Comparison of ENCODE assay signal across 12 cellular contexts in the genomic region with DNA sequence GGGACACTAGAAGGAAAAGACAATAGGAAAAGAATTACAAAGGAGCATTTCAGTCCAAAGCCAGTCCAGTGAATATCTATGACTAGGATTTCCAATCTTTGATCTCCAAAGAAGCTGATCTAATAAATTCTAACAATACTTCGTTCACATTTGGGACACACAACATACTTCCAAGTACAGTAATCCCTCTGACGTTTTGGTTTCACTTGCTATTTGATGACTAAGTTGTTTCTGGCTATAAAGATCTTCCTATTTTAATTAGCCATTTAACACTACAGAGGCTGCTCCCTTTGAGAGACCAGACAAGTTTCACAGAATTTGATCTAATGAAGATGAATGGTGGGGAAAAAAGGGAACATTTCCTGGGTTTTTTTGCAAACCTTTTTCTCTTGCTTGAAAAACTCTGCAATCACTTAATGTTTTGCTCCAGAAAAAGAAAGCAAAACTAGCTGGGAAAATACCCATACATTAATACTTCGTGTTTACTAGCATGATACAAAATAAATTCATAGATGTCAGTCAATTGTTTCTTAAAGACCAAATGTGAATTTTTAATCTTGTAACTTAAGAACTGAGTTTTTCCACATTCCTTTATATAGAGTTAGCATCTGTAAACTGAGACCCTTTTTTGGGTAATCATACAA. TPM values are rescaled to one million over a fixed set of nuclear protein-coding genes. Genes with fewer than 3 reads are reported as not detected.
DNase-seq lines count a peak whose midpoint lies in the region; ATAC-seq and TF ChIP-seq lines count a peak whose summit lies in the region.
"Had no signal": no experiment of that assay in that cellular context is flagged by ENCODE, and none has a peak within 500 bp of the region (broad histone marks: within the 10 kb centered on the region; RNA-seq: fewer than 3 reads in every experiment).

No MANE protein-coding gene starts in this region.

- H3K27me3 Mint-ChIP-seq in stimulated activated naive CD8-positive, alpha-beta T cell treated with anti-CD3 and anti-CD28 coated beads, Interleukin-15, Interleukin-2, amounts not matched to agents 100 ng/mL and 50 ng/mL, for 24 hours, result no peaks in the 10 kb centered on the region
- no peaks in the 10 kb centered on the region for H3K27me3 Mint-ChIP-seq in activated T-helper 2 cell treated with anti-CD3 and anti-CD28 coated beads, Interferon-gamma antibody, Interleukin-2, Interleukin-4, amounts not matched to agents 10 μg/mL and 5 μg/mL and 100 μg/mL, durations not matched to agents 14 hours and 24 hours and 36 hours (ENCODE audit: low read depth)
- no peaks in the 10 kb centered on the region for H3K27me3 Mint-ChIP-seq in endodermal cell (ENCODE audit: insufficient read depth)

- 91 to 93% methylated on average over 2 to 3 of the region's 3 CpGs for WGBS in endodermal cell (ENCODE audit: insufficient coverage in 1 of 2, insufficient read length in 1 of 2), 2 experiments
- 17 to 25% methylated on average over 3 of the region's 3 CpGs for WGBS in lower leg skin, 2 donors

- H3K36me3 ChIP-seq in endodermal cell (ENCODE audit: control insufficient read depth, insufficient read depth, low read length), result peaks cover 27% of the 10 kb centered on the region

- no peak for TF ChIP-seq CTCF in endodermal cell (conservative IDR thresholded peaks at IDR 0.05)
- TF ChIP-seq CTCF in lower leg skin (IDR thresholded peaks at IDR 0.05), result no peak

- ATAC-seq in stimulated activated naive CD8-positive, alpha-beta T cell treated with anti-CD3 and anti-CD28 coated beads, Interleukin-15, Interleukin-2, amounts not matched to agents 100 U/mL and 50 U/mL, for 24 hours, result no peak
- no peak for ATAC-seq in GM18505 (IDR thresholded peaks at IDR 0.05; ENCODE audit: unreplicated experiment)
- ATAC-seq: left lobe of liver had no signal

- H3K36me3 Mint-ChIP-seq in stimulated activated naive CD8-positive, alpha-beta T cell treated with anti-CD3 and anti-CD28 coated beads, Interleukin-15, Interleukin-2, amounts not matched to agents 100 ng/mL and 50 ng/mL, for 24 hours (ENCODE audit: low read depth), result peaks cover 90% of the 10 kb centered on the region
- H3K36me3 Mint-ChIP-seq in activated T-helper 2 cell treated with anti-CD3 and anti-CD28 coated beads, Interferon-gamma antibody, Interleukin-2, Interleukin-4, amounts not matched to agents 10 μg/mL and 5 μg/mL and 100 μg/mL, durations not matched to agents 14 hours and 24 hours and 36 hours (ENCODE audit: low read depth), result peaks cover 50% of the 10 kb centered on the region
- peaks cover 18% of the 10 kb centered on the region for H3K36me3 Mint-ChIP-seq in endodermal cell (ENCODE audit: low read depth)

- peaks cover 4% of the 10 kb centered on the region for H3K9me3 Mint-ChIP-seq in stimulated activated naive CD8-positive, alpha-beta T cell treated with anti-CD3 and anti-CD28 coated beads, Interleukin-15, Interleukin-2, amounts not matched to agents 100 ng/mL and 50 ng/mL, for 24 hours
- H3K9me3 Mint-ChIP-seq in activated T-helper 2 cell treated with anti-CD3 and anti-CD28 coated beads, Interferon-gamma antibody, Interleukin-2, Interleukin-4, amounts not matched to agents 10 μg/mL and 5 μg/mL and 100 μg/mL, durations not matched to agents 14 hours and 24 hours and 36 hours, result no peaks in the 10 kb centered on the region
- H3K9me3 Mint-ChIP-seq in endodermal cell, result peaks cover 2% of the 10 kb centered on the region

- H3K4me1 ChIP-seq in endodermal cell (ENCODE audit: control insufficient read depth, insufficient read depth, low read length), result peaks cover 4% of the 10 kb centered on the region
- H3K4me1 ChIP-seq: testis had no signal

- H3K9me3 ChIP-seq in endodermal cell (ENCODE audit: control insufficient read depth, low read length), result peaks cover under 1% of the 10 kb centered on the region
- H3K9me3 ChIP-seq: testis had no signal

- H3K27ac ChIP-seq in endodermal cell (ENCODE audit: low read depth, low read length), result no peak overlapping the region
- H3K27ac ChIP-seq: testis had no signal

- peak overlapping the region; percentile 35 for H3K4me3 Mint-ChIP-seq in stimulated activated naive CD8-positive, alpha-beta T cell treated with anti-CD3 and anti-CD28 coated beads, Interleukin-15, Interleukin-2, amounts not matched to agents 100 ng/mL and 50 ng/mL, for 24 hours
- H3K4me3 Mint-ChIP-seq in activated T-helper 2 cell treated with anti-CD3 and anti-CD28 coated beads, Interferon-gamma antibody, Interleukin-2, Interleukin-4, amounts not matched to agents 10 μg/mL and 5 μg/mL and 100 μg/mL, durations not matched to agents 14 hours and 24 hours and 36 hours (ENCODE audit: low read depth), result no peak overlapping the region
- no peak overlapping the region for H3K4me3 Mint-ChIP-seq in endodermal cell

- no peak overlapping the region for H3K4me3 ChIP-seq in endodermal cell (ENCODE audit: low read length)
- no peak overlapping the region for H3K4me3 ChIP-seq in lower leg skin (ENCODE audit: low read depth, poor library complexity, severe bottlenecking)
- H3K4me3 ChIP-seq: testis had no signal

- intact Hi-C loops in activated T-helper 2 cell treated with anti-CD3 and anti-CD28 coated beads, Interferon-gamma antibody, Interleukin-2, Interleukin-4, amounts not matched to agents 10 μg/mL and 5 μg/mL and 100 μg/mL, durations not matched to agents 14 hours and 24 hours and 36 hours (cut with micrococcal nuclease), result loop anchor here (2.0 kb wide), 1 partner anchor 16 kb away; no protein-coding TSS in a partner anchor
- intact Hi-C loops in lower leg skin (cut with DNase I; ENCODE audit: low total_unique reads), result no loop called here

- H3K27me3 ChIP-seq in endodermal cell (ENCODE audit: control insufficient read depth, insufficient read depth, low read length, poor library complexity, severe bottlenecking), result no peaks in the 10 kb centered on the region
- H3K27me3 ChIP-seq: testis had no signal

- no peak for DNase-seq in stimulated activated naive CD8-positive, alpha-beta T cell treated with anti-CD3 and anti-CD28 coated beads, Interleukin-15, Interleukin-2, amounts not matched to agents 100 U/mL and 50 U/mL, for 24 hours
- no peak for DNase-seq in activated T-helper 2 cell treated with anti-CD3 and anti-CD28 coated beads, Interferon-gamma antibody, Interleukin-2, Interleukin-4, amounts not matched to agents 10 μg/mL and 5 μg/mL and 100 μg/mL, durations not matched to agents 14 hours and 24 hours and 36 hours (ENCODE audit: low spot score)
- DNase-seq in foreskin melanocyte, result peak; percentile 35
- DNase-seq in endodermal cell, result no peak
- no peak for DNase-seq in NCI-H146 treated with DMSO at 0.1 percent for 48 hours (lab: John Stamatoyannopoulos, UW; ENCODE audit: unreplicated experiment)
- DNase-seq in lower leg skin (ENCODE audit: low spot score in 2 of 2), result no peak
- DNase-seq: COR-L47, RPMI8226, testis had no signal

- TF ChIP-seq POLR2A in GM18505 (IDR thresholded peaks at IDR 0.05; ENCODE audit: borderline replicate concordance, extremely low read depth, insufficient read depth, insufficient read length), result no peak
- no peak for TF ChIP-seq POLR2A in lower leg skin (IDR thresholded peaks at IDR 0.05)

- H3K4me1 Mint-ChIP-seq in stimulated activated naive CD8-positive, alpha-beta T cell treated with anti-CD3 and anti-CD28 coated beads, Interleukin-15, Interleukin-2, amounts not matched to agents 100 ng/mL and 50 ng/mL, for 24 hours (ENCODE audit: low read depth), result peaks cover 21% of the 10 kb centered on the region
- H3K4me1 Mint-ChIP-seq in activated T-helper 2 cell treated with anti-CD3 and anti-CD28 coated beads, Interferon-gamma antibody, Interleukin-2, Interleukin-4, amounts not matched to agents 10 μg/mL and 5 μg/mL and 100 μg/mL, durations not matched to agents 14 hours and 24 hours and 36 hours (ENCODE audit: low read depth), result peaks cover 29% of the 10 kb centered on the region
- H3K4me1 Mint-ChIP-seq in endodermal cell, result peaks cover 20% of the 10 kb centered on the region

- no peak overlapping the region for H3K9ac ChIP-seq in endodermal cell (ENCODE audit: extremely low read depth, low read length, poor library complexity, severe bottlenecking)

- peak overlapping the region; percentile 58 for H3K27ac Mint-ChIP-seq in stimulated activated naive CD8-positive, alpha-beta T cell treated with anti-CD3 and anti-CD28 coated beads, Interleukin-15, Interleukin-2, amounts not matched to agents 100 ng/mL and 50 ng/mL, for 24 hours
- peak overlapping the region; percentile 72 for H3K27ac Mint-ChIP-seq in activated T-helper 2 cell treated with anti-CD3 and anti-CD28 coated beads, Interferon-gamma antibody, Interleukin-2, Interleukin-4, amounts not matched to agents 10 μg/mL and 5 μg/mL and 100 μg/mL, durations not matched to agents 14 hours and 24 hours and 36 hours
- H3K27ac Mint-ChIP-seq in endodermal cell, result no peak overlapping the region

RNA-seq across cellular contexts. Expression of a gene that starts 27.9 kb away (rescaled TPM):
- total RNA-seq in activated T-helper 2 cell treated with anti-CD3 and anti-CD28 coated beads, Interferon-gamma antibody, Interleukin-2, Interleukin-4, amounts not matched to agents 10 μg/mL and 5 μg/mL and 100 μg/mL, durations not matched to agents 14 hours and 24 hours and 36 hours, result not detected in 2 replicates
- 1 to 10 TPM; 2.1 to 3.9 TPM for total RNA-seq in endodermal cell
- 0.43 TPM for polyA plus RNA-seq in endodermal cell (2013, experiment 1 of 2)
- 0.25 TPM for polyA plus RNA-seq in endodermal cell (2013, experiment 2 of 2)
- 1 to 10 TPM in 3 of 4 donors, under 1 TPM in 1; 0.63 to 2.4 (median 1.0) TPM for total RNA-seq in lower leg skin
- total RNA-seq: left lobe of liver had no signal
